8 cellular contexts compared by ENCODE assay signal in genomic region chr15:92921215-92922131, GRCh38. TPM values are rescaled to one million over a fixed set of nuclear protein-coding genes. Genes with fewer than 3 reads are reported as not detected.
A peak's percentile ranks its signal among the peaks of the same experiment; 100 is the strongest.
DNase-seq lines count a peak whose midpoint lies in the region; ATAC-seq and TF ChIP-seq lines count a peak whose summit lies in the region.

No MANE protein-coding gene starts in this region.

- H2AFZ ChIP-seq in hepatocyte, result no peak overlapping the region

- H3K27me3 Mint-ChIP-seq in activated CD8-positive, alpha-beta T cell treated with anti-CD3 and anti-CD28 coated beads, Interleukin-2, amount 10 ng/mL, durations not matched to agents 7 days and 5 days (ENCODE audit: low read depth), result no peaks in the 10 kb centered on the region

- peak overlapping the region; percentile 3 for H3K4me3 Mint-ChIP-seq in activated CD8-positive, alpha-beta T cell treated with anti-CD3 and anti-CD28 coated beads, Interleukin-2, amount 10 ng/mL, durations not matched to agents 7 days and 5 days

- H3K27ac ChIP-seq in hepatocyte, result peak overlapping the region; percentile 91
- peak overlapping the region; percentile 37 for H3K27ac ChIP-seq in stomach smooth muscle (ENCODE audit: low read length)

- CTCF ChIA-PET in activated CD8-positive, alpha-beta T cell treated with anti-CD3 and anti-CD28 coated beads, Interleukin-2, amount 10 ng/mL, durations not matched to agents 7 days and 5 days (lab: Charles Lee), result interaction anchor here (0.7 to 5.2 kb wide), 12 partner anchors 13 to 207 kb away, joined by 3 to 87 read pairs (median 4); no protein-coding TSS in a partner anchor

- WGBS in hepatocyte (ENCODE audit: low lambda C conversion rate, missing lambda C conversion rate), result 70% methylated on average over 4 of the region's 4 CpGs

- H3K9me2 ChIP-seq in hepatocyte (replicated peaks; ENCODE audit: insufficient read depth), result no peaks in the 10 kb centered on the region

- no peak for TF ChIP-seq CTCF in hepatocyte (IDR thresholded peaks at IDR 0.05; ENCODE audit: poor library complexity)

- peak overlapping the region; percentile 64 for H3K27ac Mint-ChIP-seq in activated CD8-positive, alpha-beta T cell treated with anti-CD3 and anti-CD28 coated beads, Interleukin-2, amount 10 ng/mL, durations not matched to agents 7 days and 5 days

- DNase-seq in DMS53 (lab: John Stamatoyannopoulos, UW) (peak; percentile 62), DMS53 treated with DMSO at 0.1 percent for 48 hours (lab: John Stamatoyannopoulos, UW; ENCODE audit: unreplicated experiment) (no peak), hepatocyte (ENCODE audit: low spot score) (peak; percentile 61)
- no peak for DNase-seq in activated CD8-positive, alpha-beta T cell treated with anti-CD3 and anti-CD28 coated beads, Interleukin-2, amount 10 ng/mL, durations not matched to agents 7 days and 5 days
- DNase-seq in stimulated activated CD4-positive, alpha-beta T cell treated with anti-CD3 and anti-CD28 coated beads, Interleukin-2, amount 100 ng/mL, for 48 hours, result no peak
- DNase-seq in stimulated activated CD4-positive, alpha-beta T cell treated with anti-CD3 and anti-CD28 coated beads, Interleukin-15, amount 100 ng/mL, for 24 hours, result no peak

- POLR2A ChIA-PET in activated CD8-positive, alpha-beta T cell treated with anti-CD3 and anti-CD28 coated beads, Interleukin-2, amount 10 ng/mL, durations not matched to agents 7 days and 5 days (lab: Charles Lee), result interaction anchor here (0.8 to 8.9 kb wide), 7 partner anchors 14 to 112 kb away, joined by 3 to 105 read pairs (median 5); partner anchors contain the start of gene CHD2

- H3K27me3 ChIP-seq in hepatocyte, result no peaks in the 10 kb centered on the region
- H3K27me3 ChIP-seq in stomach smooth muscle (ENCODE audit: control insufficient read depth in 1 of 2, insufficient read depth in 2 of 2, low read length in 2 of 2), result no peaks in the 10 kb centered on the region

- no peaks in the 10 kb centered on the region for H3K9me3 Mint-ChIP-seq in activated CD8-positive, alpha-beta T cell treated with anti-CD3 and anti-CD28 coated beads, Interleukin-2, amount 10 ng/mL, durations not matched to agents 7 days and 5 days (ENCODE audit: insufficient read depth)

- no peak for ATAC-seq in activated CD8-positive, alpha-beta T cell treated with anti-CD3 and anti-CD28 coated beads, Interleukin-2, amount 10 ng/mL, durations not matched to agents 7 days and 5 days
- no peak for ATAC-seq in GM19324 (IDR thresholded peaks at IDR 0.05; ENCODE audit: low FRiP score, unreplicated experiment)

- H3K4me1 ChIP-seq in hepatocyte (ENCODE audit: insufficient read depth) (peaks cover 67% of the 10 kb centered on the region), stomach smooth muscle (ENCODE audit: control insufficient read depth, insufficient read depth, low read length) (peaks cover 26% of the 10 kb centered on the region)

- H3K79me2 ChIP-seq in hepatocyte, result peaks cover 95% of the 10 kb centered on the region

- H3K4me3 ChIP-seq in hepatocyte, result no peak overlapping the region
- H3K4me3 ChIP-seq in stomach smooth muscle (ENCODE audit: low read length in 2 of 2), result peak overlapping the region in 1 of 2 donors; percentile 0

- H3K4me1 Mint-ChIP-seq in activated CD8-positive, alpha-beta T cell treated with anti-CD3 and anti-CD28 coated beads, Interleukin-2, amount 10 ng/mL, durations not matched to agents 7 days and 5 days (ENCODE audit: low read depth), result peaks cover 69% of the 10 kb centered on the region

- peak overlapping the region; percentile 41 for H3K4me2 ChIP-seq in hepatocyte

- H3K36me3 Mint-ChIP-seq in activated CD8-positive, alpha-beta T cell treated with anti-CD3 and anti-CD28 coated beads, Interleukin-2, amount 10 ng/mL, durations not matched to agents 7 days and 5 days (ENCODE audit: low read depth), result peaks cover 78% of the 10 kb centered on the region

- peaks cover 10% of the 10 kb centered on the region for H4K20me1 ChIP-seq in hepatocyte (ENCODE audit: insufficient read depth, poor library complexity, severe bottlenecking)

- H3K9ac ChIP-seq in stomach smooth muscle (ENCODE audit: low read length in 2 of 2), result peak overlapping the region in 1 of 2 donors; percentile 12

- H3K9me3 ChIP-seq in hepatocyte (ENCODE audit: low read depth) (no peaks in the 10 kb centered on the region), stomach smooth muscle (ENCODE audit: control insufficient read depth in 2 of 2, low read length in 2 of 2) (no peaks in the 10 kb centered on the region)

- H3K36me3 ChIP-seq in hepatocyte (replicated peaks; ENCODE audit: insufficient read depth, low read depth) (peaks cover 5% of the 10 kb centered on the region), stomach smooth muscle (ENCODE audit: control insufficient read depth in 2 of 2, insufficient read depth in 2 of 2, low read length in 2 of 2) (peaks cover 14 to 15% of the 10 kb centered on the region in 2 donors)

RNA-seq across cellular contexts. Expression of gene CHD2, which starts 21.3 kb away (rescaled TPM):
- 100 to 1,000 TPM; 137 to 144 TPM for total RNA-seq in activated CD8-positive, alpha-beta T cell treated with anti-CD3 and anti-CD28 coated beads, Interleukin-2, amount 10 ng/mL, durations not matched to agents 7 days and 5 days
- total RNA-seq in hepatocyte, result 101 and 133 TPM in 2 replicates
- 49.3 and 68.3 TPM in 2 replicates for polyA plus RNA-seq in hepatocyte

Comparison
In these comparisons a context has a peak if more than half of its experiments do, and no peak if none do; other contexts are left out.
1. DNase-seq: peak in DMS53 (single experiment) and hepatocyte (single experiment); none in DMS53 treated with DMSO at 0.1 percent for 48 hours (single experiment), activated CD8-positive, alpha-beta T cell treated with anti-CD3 and anti-CD28 coated beads, Interleukin-2, amount 10 ng/mL, durations not matched to agents 7 days and 5 days (single experiment), stimulated activated CD4-positive, alpha-beta T cell treated with anti-CD3 and anti-CD28 coated beads, Interleukin-2, amount 100 ng/mL, for 48 hours (0 of 2) and stimulated activated CD4-positive, alpha-beta T cell treated with anti-CD3 and anti-CD28 coated beads, Interleukin-15, amount 100 ng/mL, for 24 hours (single experiment).